31 cellular contexts compared by ENCODE assay signal in the genomic region with DNA sequence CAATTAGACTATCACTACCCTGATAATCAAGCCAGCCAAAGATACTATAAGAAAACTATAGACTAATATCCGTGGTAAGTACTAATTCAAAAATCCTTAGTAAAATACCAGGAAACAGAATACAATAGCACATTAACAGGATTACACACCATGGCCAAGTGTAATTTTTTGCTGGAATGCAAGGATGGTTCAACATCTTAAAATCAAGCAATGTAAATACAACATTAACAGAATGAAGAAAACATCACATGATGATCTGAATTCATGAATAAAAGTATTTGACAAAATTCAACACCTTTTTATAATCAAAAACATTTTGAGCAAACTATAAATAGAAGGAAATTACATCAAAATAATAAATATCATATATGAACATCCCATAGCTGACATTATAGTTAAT.
"Had no signal": no experiment of that assay in that cellular context is flagged by ENCODE, and none has a peak within 500 bp of the region (broad histone marks: within the 10 kb centered on the region; RNA-seq: fewer than 3 reads in every experiment).

No MANE protein-coding gene starts in this region.

- H3K4me1 ChIP-seq: adrenal gland, body of pancreas, breast epithelium had no signal

- H3K36me3 ChIP-seq: adrenal gland, brain microvascular endothelial cell, breast epithelium had no signal

- H3K4me3 ChIP-seq: adrenal gland, body of pancreas, breast epithelium had no signal

- ATAC-seq: activated CD8-positive, alpha-beta T cell treated with anti-CD3 and anti-CD28 coated beads for 36 hours; activated naive CD4-positive, alpha-beta T cell treated with anti-CD3 and anti-CD28 coated beads, Interleukin-2, amount 50 U/mL, for 72 hours; activated T-cell treated with anti-CD3 and anti-CD28 coated beads, Interleukin-2, amount 50 U/mL, for 4 hours; activated T-cell treated with anti-CD3 and anti-CD28 coated beads, Interleukin-2, amount 50 U/mL, for 72 hours; activated T-helper 17 cell treated with anti-CD3 and anti-CD28 coated beads, Interleukin-2, amount 50 U/mL, for 72 hours; body of pancreas had no signal

- H3K9me3 ChIP-seq: adrenal gland, body of pancreas had no signal

- H3K27ac ChIP-seq: adrenal gland, body of pancreas, brain microvascular endothelial cell, breast epithelium, VCaP had no signal

- DNase-seq: activated B cell treated with CpG ODN at 0.5 μM for 24 hours; activated CD4-positive, alpha-beta memory T cell treated with anti-CD3 and anti-CD28 coated beads for 36 hours; activated CD4-positive, alpha-beta T cell treated with anti-CD3 and anti-CD28 coated beads for 4 hours; activated CD4-positive, alpha-beta T cell treated with anti-CD3 and anti-CD28 coated beads, Interleukin-2, amount 10 ng/mL, durations not matched to agents 24 days and 14 days; activated CD4-positive, alpha-beta T cell treated with anti-CD3 and anti-CD28 coated beads, Interleukin-2, amount 50 U/mL, for 1 hour; activated CD4-positive, alpha-beta T cell treated with anti-CD3 and anti-CD28 coated beads, Interleukin-2, amount 50 U/mL, for 4 hours; activated CD4-positive, CD25-positive, alpha-beta regulatory T cell treated with anti-CD3 and anti-CD28 coated beads, Interleukin-2, amount 50 U/mL, for 72 hours; activated CD8-positive, alpha-beta memory T cell treated with anti-CD3 and anti-CD28 coated beads, Interleukin-2, amount 50 U/mL, for 4 hours; activated CD8-positive, alpha-beta T cell treated with anti-CD3 and anti-CD28 coated beads for 36 hours; activated effector memory CD4-positive, alpha-beta T cell treated with anti-CD3 and anti-CD28 coated beads, Interleukin-2, amount 50 U/mL, for 16 hours; activated gamma-delta T cell treated with Interleukin-2 at 50 U/mL for 16 hours; activated naive CD4-positive, alpha-beta T cell; activated naive CD4-positive, alpha-beta T cell treated with anti-CD3 and anti-CD28 coated beads for 36 hours; activated naive CD4-positive, alpha-beta T cell treated with anti-CD3 and anti-CD28 coated beads, Interleukin-2, amount 50 U/mL, for 16 hours; activated naive CD8-positive, alpha-beta T cell treated with anti-CD3 and anti-CD28 coated beads for 36 hours; activated T-cell treated with anti-CD3 and anti-CD28 coated beads for 4 hours; activated T-cell treated with anti-CD3 and anti-CD28 coated beads, Interleukin-2, amount 50 U/mL, for 1 hour; activated T-cell treated with anti-CD3 and anti-CD28 coated beads, Interleukin-2, amount 50 U/mL, for 4 hours; activated T-cell treated with anti-CD3 and anti-CD28 coated beads, Interleukin-2, amount 50 U/mL, for 72 hours; adrenal gland; amniotic stem cell; aorta; body of pancreas; brain microvascular endothelial cell; central memory CD4-positive, alpha-beta T cell; T-helper 2 cell; T-helper 9 cell had no signal
